In the genomic region with DNA sequence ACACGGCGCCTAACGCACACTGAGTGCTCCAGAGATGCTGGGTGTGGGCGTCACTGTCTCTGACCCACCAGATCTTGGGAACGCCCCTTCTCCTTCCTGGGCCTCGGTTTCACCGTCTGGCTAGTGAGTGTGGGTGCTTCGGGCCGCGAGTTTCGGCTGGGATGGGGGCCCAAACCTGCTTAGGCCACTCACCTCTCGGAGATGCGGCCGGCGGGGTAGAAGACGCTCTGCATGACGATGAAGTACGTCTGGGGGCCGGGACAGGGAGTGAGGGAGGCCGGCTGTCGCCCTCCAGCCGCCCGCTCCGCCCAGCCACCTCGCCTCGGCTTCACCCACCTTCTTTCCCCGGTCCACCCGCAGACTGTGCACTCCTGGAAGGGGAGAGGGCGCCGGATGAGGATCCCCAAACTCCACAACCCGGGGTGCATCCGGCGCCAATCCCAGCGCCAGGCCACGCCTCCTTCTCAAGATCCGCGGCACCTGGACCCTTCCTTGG, we compare ENCODE assay signal across 8 cellular contexts. TPM values are rescaled to one million over a fixed set of nuclear protein-coding genes. Genes with fewer than 3 reads are reported as not detected.
A peak's percentile ranks its signal among the peaks of the same experiment; 100 is the strongest.
DNase-seq lines count a peak whose midpoint lies in the region; ATAC-seq and TF ChIP-seq lines count a peak whose summit lies in the region.

No MANE protein-coding gene starts in this region.

- TF ChIP-seq POLR2A in prostate gland (IDR thresholded peaks at IDR 0.05), result peak; percentile 16

- intact Hi-C loops in prostate gland (cut with DNase I), result no loop called here

- H3K9me3 ChIP-seq in OCI-LY3 (ENCODE audit: insufficient read depth, low read length), result no peaks in the 10 kb centered on the region
- no peaks in the 10 kb centered on the region for H3K9me3 ChIP-seq in prostate gland

- DNase-seq in NCI-H146 (lab: John Stamatoyannopoulos, UW) (peak; percentile 48), NCI-H146 treated with DMSO at 0.1 percent for 48 hours (lab: John Stamatoyannopoulos, UW; ENCODE audit: unreplicated experiment) (no peak), epithelial cell of prostate (ENCODE audit: low read depth, low spot score) (no peak), prostate gland (ENCODE audit: low spot score) (no peak), D341Med (ENCODE audit: low spot score) (no peak)

- H3K27me3 ChIP-seq in OCI-LY3 (ENCODE audit: low read depth, low read length) (peaks cover 43% of the 10 kb centered on the region), prostate gland (replicated peaks; ENCODE audit: insufficient read depth) (no peaks in the 10 kb centered on the region)

- H2AFZ ChIP-seq in OCI-LY3 (ENCODE audit: low read depth, low read length), result no peak overlapping the region

- H3K4me2 ChIP-seq in OCI-LY3 (ENCODE audit: low read length), result peak overlapping the region; percentile 82

- H3K27ac ChIP-seq in OCI-LY3 (ENCODE audit: low read length) (no peak overlapping the region), epithelial cell of prostate (peak overlapping the region; percentile 38), prostate gland (no peak overlapping the region)

- H3K9ac ChIP-seq in OCI-LY3 (ENCODE audit: low read length), result peak overlapping the region; percentile 40

- peak overlapping the region; percentile 77 for H3K4me3 ChIP-seq in OCI-LY3 (ENCODE audit: low read length)
- peak overlapping the region; percentile 11 to 22 for H3K4me3 ChIP-seq in prostate gland

- no peak for ATAC-seq in GM21515 (IDR thresholded peaks at IDR 0.05; ENCODE audit: unreplicated experiment)
- ATAC-seq in HG03520 (IDR thresholded peaks at IDR 0.05; ENCODE audit: unreplicated experiment), result no peak

- TF ChIP-seq CTCF in OCI-LY3 (IDR thresholded peaks at IDR 0.05; ENCODE audit: low read depth, low read length), result no peak
- no peak for TF ChIP-seq CTCF in prostate gland (IDR thresholded peaks at IDR 0.05)

- no peaks in the 10 kb centered on the region for H3K79me2 ChIP-seq in OCI-LY3 (ENCODE audit: low read length)

- peaks cover 23% of the 10 kb centered on the region for H3K4me1 ChIP-seq in OCI-LY3 (ENCODE audit: low read length)
- H3K4me1 ChIP-seq in prostate gland (replicated peaks), result no peaks in the 10 kb centered on the region

- whole genome bisulfite sequencing in prostate gland, result 4% methylated on average over 27 of the region's 37 CpGs

- H4K20me1 ChIP-seq in OCI-LY3 (ENCODE audit: insufficient read depth, low read length), result 0 out of 2 replicates have a peak, but pooled peaks cover 4% of the 10 kb centered on the region

- no peaks in the 10 kb centered on the region for H3K36me3 ChIP-seq in OCI-LY3 (replicated peaks; ENCODE audit: low read depth, low read length)
- no peaks in the 10 kb centered on the region for H3K36me3 ChIP-seq in prostate gland

RNA-seq across cellular contexts. Expression of a gene that starts 3.6 kb away (rescaled TPM):
- 10 to 100 TPM in 1 of 2 donors, 1 to 10 TPM in 1; 3.1 to 16.5 TPM for total RNA-seq in prostate gland

RNA-seq across cellular contexts. Expression of a gene that starts 10.2 kb away (rescaled TPM):
- total RNA-seq in prostate gland, result 10 to 100 TPM; 21.8 to 47.0 TPM

RNA-seq across cellular contexts. Expression of a gene that starts 10.6 kb away (rescaled TPM):
- 10 to 100 TPM; 28.1 to 28.2 TPM for total RNA-seq in prostate gland

RNA-seq across cellular contexts. Expression of a gene that starts 27.6 kb away (rescaled TPM):
- 10 to 100 TPM; 46.4 to 95.1 TPM for total RNA-seq in prostate gland

RNA-seq across cellular contexts. Expression of a gene that starts 49.5 kb away (rescaled TPM):
- 100 to 1,000 TPM in 1 of 2 donors, 10 to 100 TPM in 1; 22.2 to 123 TPM for total RNA-seq in prostate gland
